Comparison of ENCODE assay signal across 8 cellular contexts in genomic region chr22:46575915-46576555, GRCh38. TPM values are rescaled to one million over a fixed set of nuclear protein-coding genes. Genes with fewer than 3 reads are reported as not detected.
A peak's percentile ranks its signal among the peaks of the same experiment; 100 is the strongest.
DNase-seq lines count a peak whose midpoint lies in the region; ATAC-seq and TF ChIP-seq lines count a peak whose summit lies in the region.

No MANE protein-coding gene starts in this region.

- H3K27me3 ChIP-seq in AG04450 (ENCODE audit: control insufficient read depth, insufficient read depth, low read length) (peaks cover 8% of the 10 kb centered on the region), mucosa of rectum (ENCODE audit: control insufficient read depth in 2 of 2, insufficient read depth in 2 of 2, low read length in 2 of 2) (no peaks in the 10 kb centered on the region)

- H3K9me3 ChIP-seq in AG04450 (ENCODE audit: control insufficient read depth, insufficient read depth, low read length), result peaks cover 15% of the 10 kb centered on the region
- H3K9me3 ChIP-seq in KOPT-K1 (ENCODE audit: insufficient read depth, low read length, poor library complexity, severe bottlenecking), result peaks cover 18% of the 10 kb centered on the region
- peaks cover 3 to 4% of the 10 kb centered on the region in 2 donors for H3K9me3 ChIP-seq in mucosa of rectum (ENCODE audit: control insufficient read depth in 2 of 2, low read length in 2 of 2)

- H3K4me3 ChIP-seq in AG04450 (ENCODE audit: low read depth, low read length) (peak overlapping the region; percentile 57), mucosa of rectum (ENCODE audit: low read length in 2 of 2) (peak overlapping the region; percentile 56 to 66)

- DNase-seq in AG04450 (ENCODE audit: low read depth, low spot score) (no peak), chondrocyte (ENCODE audit: low spot score) (peak; percentile 81), HuH-7.5 (ENCODE audit: low spot score) (no peak)

- ATAC-seq in HG02763 (IDR thresholded peaks at IDR 0.05; ENCODE audit: unreplicated experiment), result no peak
- no peak for ATAC-seq in GM21423 (IDR thresholded peaks at IDR 0.05; ENCODE audit: unreplicated experiment)
- no peak for ATAC-seq in HG03039 (IDR thresholded peaks at IDR 0.05; ENCODE audit: unreplicated experiment)

- peaks cover 50 to 52% of the 10 kb centered on the region in 2 donors for H3K4me1 ChIP-seq in mucosa of rectum (ENCODE audit: control insufficient read depth in 2 of 2, insufficient read depth in 2 of 2, low read length in 2 of 2)

- no peak overlapping the region for H3K27ac ChIP-seq in AG04450 (ENCODE audit: low read depth, low read length)
- peak overlapping the region; percentile 33 for H3K27ac ChIP-seq in KOPT-K1 (ENCODE audit: low read depth, low read length, poor library complexity, severe bottlenecking)
- H3K27ac ChIP-seq in mucosa of rectum (ENCODE audit: low read depth in 2 of 2, low read length in 2 of 2), result peak overlapping the region; percentile 90 to 91

- POLR2A ChIA-PET in AG04450 (lab: Yijun Ruan, JAX), result no interaction called here

- CTCF ChIA-PET in AG04450 (lab: Charles Lee), result interaction anchor here (1.4 kb wide), 1 partner anchor 13 kb away, joined by 9 read pairs; no protein-coding TSS in a partner anchor

- TF ChIP-seq CTCF in AG04450 (IDR thresholded peaks at IDR 0.05; ENCODE audit: low read depth, low read length) (no peak), chondrocyte (IDR thresholded peaks at IDR 0.05) (no peak)

- H3K27me3 Mint-ChIP-seq in chondrocyte (ENCODE audit: low read depth), result no peaks in the 10 kb centered on the region

- no peaks in the 10 kb centered on the region for H3K36me3 Mint-ChIP-seq in chondrocyte (ENCODE audit: low read depth)

- H3K9me3 Mint-ChIP-seq in chondrocyte (ENCODE audit: low read depth), result peaks cover 10% of the 10 kb centered on the region

- H3K27ac Mint-ChIP-seq in chondrocyte (ENCODE audit: unreplicated experiment), result no peak overlapping the region

- peaks cover 40% of the 10 kb centered on the region for H3K4me1 Mint-ChIP-seq in chondrocyte (ENCODE audit: low read depth)

- H3K9ac ChIP-seq in mucosa of rectum (ENCODE audit: low read depth in 1 of 2, low read length in 2 of 2), result peak overlapping the region; percentile 75 to 79

- peak overlapping the region; percentile 73 for H3K4me3 Mint-ChIP-seq in chondrocyte (ENCODE audit: unreplicated experiment)

- no peaks in the 10 kb centered on the region for H3K36me3 ChIP-seq in KOPT-K1 (ENCODE audit: insufficient read depth, low read length)
- H3K36me3 ChIP-seq in mucosa of rectum (ENCODE audit: control insufficient read depth in 2 of 2, insufficient read depth in 2 of 2, low read length in 2 of 2), result no peaks in the 10 kb centered on the region

RNA-seq across cellular contexts. Expression of gene CELSR1, which starts 38.6 kb away (rescaled TPM):
- 0.14 and 0.19 TPM in 2 replicates for polyA plus RNA-seq in AG04450 (2011; rRNA removed)
- 0.22 and 0.41 TPM in 2 replicates for polyA minus RNA-seq in AG04450 (2011; rRNA and poly(A)+ RNA removed)
- 27.9 to 42.7 TPM (median 29.8 TPM) in 3 replicates for total RNA-seq in chondrocyte

RNA-seq across cellular contexts. Expression of gene GRAMD4, which starts 44.2 kb away (rescaled TPM):
- polyA plus RNA-seq in AG04450 (2011; rRNA removed), result 7.5 and 8.2 TPM in 2 replicates
- polyA minus RNA-seq in AG04450 (2011; rRNA and poly(A)+ RNA removed), result 17.2 and 22.4 TPM in 2 replicates
- 23.8 to 44.8 TPM (median 31.7 TPM) in 3 replicates for total RNA-seq in chondrocyte
